Comparison of ENCODE assay signal across 18 cellular contexts in genomic region chr12:68432622-68433021, GRCh38.
A peak's percentile ranks its signal among the peaks of the same experiment; 100 is the strongest.
DNase-seq lines count a peak whose midpoint lies in the region; ATAC-seq and TF ChIP-seq lines count a peak whose summit lies in the region.
"Had no signal": no experiment of that assay in that cellular context is flagged by ENCODE, and none has a peak within 500 bp of the region (broad histone marks: within the 10 kb centered on the region; RNA-seq: fewer than 3 reads in every experiment).

No MANE protein-coding gene starts in this region.

- H3K4me3 ChIP-seq in mammary epithelial cell (replicated peaks in 1 of 3; ENCODE audit: insufficient read depth in 1 of 3, low read depth in 2 of 3, low read length in 3 of 3) (no peak overlapping the region), breast epithelium (no peak overlapping the region), hepatocyte (no peak overlapping the region), adrenal gland (no peak overlapping the region)
- H3K4me3 ChIP-seq: GM12878, GM23248 had no signal

- no peak for ATAC-seq in natural killer cell treated with Interleukin-12 subunit alpha and Interleukin-12 subunit beta and Interleukin-15 and Interleukin-18, amount 100 ng/mL, for 72 hours
- ATAC-seq in GM18511 (IDR thresholded peaks at IDR 0.05; ENCODE audit: unreplicated experiment): no peak
- ATAC-seq: CD8-positive, alpha-beta T cell; GM12878; HCT116 had no signal

- dilution Hi-C loops in mammary epithelial cell (cut with HindIII; ENCODE audit: low sequenced_read_pairs): no loop called here

- peaks cover 7% of the 10 kb centered on the region for H3K9me3 Mint-ChIP-seq in natural killer cell treated with Interleukin-12 subunit alpha and Interleukin-12 subunit beta and Interleukin-15 and Interleukin-18, amount 100 ng/mL, for 72 hours

- TF ChIP-seq POLR2A in breast epithelium (IDR thresholded peaks at IDR 0.05): no peak
- TF ChIP-seq POLR2A in adrenal gland (IDR thresholded peaks at IDR 0.05): no peak

- peaks cover 3% of the 10 kb centered on the region for H3K9me3 ChIP-seq in mammary epithelial cell (replicated peaks; ENCODE audit: insufficient read depth, low read length)
- peaks cover 0 to 9% of the 10 kb centered on the region in 2 donors for H3K9me3 ChIP-seq in breast epithelium
- no peaks in the 10 kb centered on the region for H3K9me3 ChIP-seq in hepatocyte (ENCODE audit: low read depth)
- H3K9me3 ChIP-seq in adrenal gland (replicated peaks in 1 of 3): no peaks in the 10 kb centered on the region

- no peaks in the 10 kb centered on the region for H3K27me3 ChIP-seq in mammary epithelial cell (ENCODE audit: insufficient read depth, low read length)
- H3K27me3 ChIP-seq in breast epithelium: no peaks in the 10 kb centered on the region
- H3K27me3 ChIP-seq in hepatocyte: no peaks in the 10 kb centered on the region
- H3K27me3 ChIP-seq in adrenal gland: no peaks in the 10 kb centered on the region

- no peaks in the 10 kb centered on the region for H3K79me2 ChIP-seq in mammary epithelial cell (ENCODE audit: insufficient read depth, low read length)
- no peaks in the 10 kb centered on the region for H3K79me2 ChIP-seq in hepatocyte

- H3K27me3 Mint-ChIP-seq in natural killer cell treated with Interleukin-12 subunit alpha and Interleukin-12 subunit beta and Interleukin-15 and Interleukin-18, amount 100 ng/mL, for 72 hours: no peaks in the 10 kb centered on the region

- H4K20me1 ChIP-seq in mammary epithelial cell (ENCODE audit: insufficient read depth, low read length): no peaks in the 10 kb centered on the region
- no peaks in the 10 kb centered on the region for H4K20me1 ChIP-seq in hepatocyte (ENCODE audit: insufficient read depth, poor library complexity, severe bottlenecking)

- H3K9ac ChIP-seq in mammary epithelial cell (ENCODE audit: insufficient read depth, low read length): no peak overlapping the region
- H3K9ac ChIP-seq: GM23248 had no signal

- H3K27ac ChIP-seq in mammary epithelial cell (ENCODE audit: insufficient read depth, low read depth, low read length): no peak overlapping the region
- no peak overlapping the region for H3K27ac ChIP-seq in breast epithelium
- peak overlapping the region; percentile 8 for H3K27ac ChIP-seq in hepatocyte
- H3K27ac ChIP-seq in adrenal gland: no peak overlapping the region
- H3K27ac ChIP-seq: GM23248 had no signal

- DNase-seq in mammary epithelial cell: peak; percentile 49
- no peak for DNase-seq in breast epithelium (ENCODE audit: low spot score in 2 of 2)
- DNase-seq in hepatocyte (ENCODE audit: low spot score): no peak
- no peak for DNase-seq in natural killer cell treated with Interleukin-12 subunit alpha and Interleukin-12 subunit beta and Interleukin-15 and Interleukin-18, amount 100 ng/mL, for 72 hours (ENCODE audit: low spot score)
- no peak for DNase-seq in adrenal gland
- no peak for DNase-seq in NCI-H2107 (lab: John Stamatoyannopoulos, UW)
- DNase-seq in stimulated activated CD4-positive, alpha-beta T cell treated with anti-CD3 and anti-CD28 coated beads, Interleukin-4, amount 100 ng/mL, for 4 hours: no peak
- DNase-seq: 8988T; CD8-positive, alpha-beta T cell; GM23248; NCI-H1048; NCI-H146; NCI-H2081; NCI-H510A treated with DMSO at 0.1 percent for 48 hours; NCI-H82 had no signal

- H3K36me3 ChIP-seq in mammary epithelial cell (ENCODE audit: insufficient read depth, low read length): no peaks in the 10 kb centered on the region
- no peaks in the 10 kb centered on the region for H3K36me3 ChIP-seq in breast epithelium
- no peaks in the 10 kb centered on the region for H3K36me3 ChIP-seq in hepatocyte (replicated peaks; ENCODE audit: insufficient read depth, low read depth)
- no peaks in the 10 kb centered on the region for H3K36me3 ChIP-seq in adrenal gland (replicated peaks in 1 of 2)

- TF ChIP-seq CTCF in mammary epithelial cell (conservative IDR thresholded peaks at IDR 0.05 in 1 of 2, IDR thresholded peaks at IDR 0.05 in 1 of 2; ENCODE audit: extremely low read depth in 1 of 2, insufficient read depth in 1 of 2, low read depth in 1 of 2, low read length in 2 of 2): no peak
- TF ChIP-seq CTCF in breast epithelium (IDR thresholded peaks at IDR 0.05): no peak
- TF ChIP-seq CTCF in hepatocyte (IDR thresholded peaks at IDR 0.05; ENCODE audit: poor library complexity): no peak
- TF ChIP-seq CTCF in adrenal gland (IDR thresholded peaks at IDR 0.05): no peak

- in situ Hi-C loops in mammary epithelial cell (cut with MboI; ENCODE audit: low sequenced_read_pairs in 2 of 2): no loop called here

- CTCF ChIA-PET in mammary epithelial cell (lab: Charles Lee; ENCODE audit: low non-redundant PET): no interaction called here

- intact Hi-C loops in mammary epithelial cell (cut with micrococcal nuclease): no loop called here
- intact Hi-C loops in breast epithelium (cut with DNase I; ENCODE audit: low total_unique reads): no loop called here
- intact Hi-C loops in adrenal gland (cut with DNase I): no loop called here

- H3K4me3 Mint-ChIP-seq in natural killer cell treated with Interleukin-12 subunit alpha and Interleukin-12 subunit beta and Interleukin-15 and Interleukin-18, amount 100 ng/mL, for 72 hours: no peak overlapping the region
- H3K4me3 Mint-ChIP-seq: CD8-positive, alpha-beta T cell had no signal

- H3K4me2 ChIP-seq in mammary epithelial cell (ENCODE audit: insufficient read depth, low read depth, low read length) (no peak overlapping the region), hepatocyte (no peak overlapping the region)

- no TSS peak for BruUV-seq in mammary epithelial cell (replicated peaks; lab: Mats Ljungman, UMichigan)

- H2AFZ ChIP-seq in mammary epithelial cell (ENCODE audit: low read depth, low read length) (no peak overlapping the region), hepatocyte (no peak overlapping the region)
- H2AFZ ChIP-seq: GM23248 had no signal

- H3K27ac Mint-ChIP-seq in natural killer cell treated with Interleukin-12 subunit alpha and Interleukin-12 subunit beta and Interleukin-15 and Interleukin-18, amount 100 ng/mL, for 72 hours: peak overlapping the region; percentile 43 to 78
- H3K27ac Mint-ChIP-seq: CD8-positive, alpha-beta T cell had no signal

- no peaks in the 10 kb centered on the region for H3K9me2 ChIP-seq in hepatocyte (replicated peaks; ENCODE audit: insufficient read depth)

- H3K4me1 ChIP-seq in mammary epithelial cell (ENCODE audit: insufficient read depth, low read length): no peaks in the 10 kb centered on the region
- no peaks in the 10 kb centered on the region for H3K4me1 ChIP-seq in breast epithelium
- H3K4me1 ChIP-seq in hepatocyte (ENCODE audit: insufficient read depth): peaks cover 6% of the 10 kb centered on the region
- H3K4me1 ChIP-seq in adrenal gland (replicated peaks in 1 of 2): no peaks in the 10 kb centered on the region

- H3K36me3 Mint-ChIP-seq in natural killer cell treated with Interleukin-12 subunit alpha and Interleukin-12 subunit beta and Interleukin-15 and Interleukin-18, amount 100 ng/mL, for 72 hours: peaks cover 43% of the 10 kb centered on the region
- H3K36me3 Mint-ChIP-seq: CD8-positive, alpha-beta T cell had no signal

- H3K4me1 Mint-ChIP-seq in natural killer cell treated with Interleukin-12 subunit alpha and Interleukin-12 subunit beta and Interleukin-15 and Interleukin-18, amount 100 ng/mL, for 72 hours (ENCODE audit: low read depth in 2 of 2): peaks cover 38 to 46% of the 10 kb centered on the region in 2 donors
